ENCODE assay signal across 13 cellular contexts in the genomic region with DNA sequence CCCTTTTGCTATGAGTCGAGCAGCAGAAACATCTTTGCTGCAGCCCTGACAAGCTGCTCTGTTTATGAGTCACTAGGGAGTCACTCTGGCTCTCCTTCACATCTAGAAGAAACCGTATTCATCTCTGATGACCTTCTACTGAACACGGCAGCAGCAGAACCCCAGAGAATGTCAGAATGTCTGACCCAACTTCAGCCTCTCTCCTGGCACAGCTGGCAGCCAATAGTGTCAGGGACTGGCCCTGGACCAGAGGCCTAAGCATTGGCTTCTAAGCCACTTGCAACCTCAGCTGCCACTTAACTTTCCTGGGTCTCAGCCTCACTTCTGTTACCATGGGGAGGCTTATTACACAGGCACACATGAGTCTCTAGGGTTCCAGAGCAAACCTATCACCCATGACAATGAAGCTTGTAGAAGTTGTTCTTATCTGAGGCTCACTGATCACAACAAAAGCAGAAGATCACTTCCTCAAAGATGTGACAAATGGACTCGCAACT.
DNase-seq lines count a peak whose midpoint lies in the region; ATAC-seq, FAIRE-seq and TF ChIP-seq lines count a peak whose summit lies in the region.
"Had no signal": no experiment of that assay in that cellular context is flagged by ENCODE, and none has a peak within 500 bp of the region (broad histone marks: within the 10 kb centered on the region; RNA-seq: fewer than 3 reads in every experiment).

No MANE protein-coding gene starts in this region.

- H3K4me1 ChIP-seq in Karpas-422 (ENCODE audit: low read length) (peaks cover 74% of the 10 kb centered on the region), small intestine (ENCODE audit: control insufficient read depth in 2 of 2, insufficient read depth in 1 of 2, low read depth in 1 of 2, low read length in 1 of 2) (no peaks in the 10 kb centered on the region)

- no peak overlapping the region for H3K27ac Mint-ChIP-seq in activated CD8-positive, alpha-beta memory T cell treated with anti-CD3 and anti-CD28 coated beads, Interleukin-2, amount 10 ng/mL, durations not matched to agents 7 days and 5 days

- no peaks in the 10 kb centered on the region for H3K9me3 ChIP-seq in Karpas-422 (ENCODE audit: low read length)
- no peaks in the 10 kb centered on the region for H3K9me3 ChIP-seq in small intestine (ENCODE audit: control insufficient read depth, low read depth)
- H3K9me3 ChIP-seq: BE2C, esophagus squamous epithelium, vagina had no signal

- H3K27ac ChIP-seq in Karpas-422 (ENCODE audit: low read length) = peak overlapping the region; percentile 96
- no peak overlapping the region for H3K27ac ChIP-seq in small intestine (ENCODE audit: low read depth in 1 of 2, low read length in 1 of 2)
- H3K27ac ChIP-seq: esophagus squamous epithelium, vagina had no signal

- no peaks in the 10 kb centered on the region for H4K20me1 ChIP-seq in Karpas-422 (ENCODE audit: insufficient read depth, low read depth, low read length)

- H3K4me3 ChIP-seq in Karpas-422 (ENCODE audit: low read length) (peak overlapping the region; percentile 18; the same call in 1 of the 2 replicates), cardiac fibroblast (replicated peaks in 1 of 2; ENCODE audit: low read depth in 2 of 2, low read length in 2 of 2) (no peak overlapping the region), small intestine (ENCODE audit: low read depth in 1 of 2, low read length in 2 of 2) (no peak overlapping the region)
- H3K4me3 ChIP-seq: esophagus squamous epithelium, vagina had no signal

- no peaks in the 10 kb centered on the region for H3K27me3 ChIP-seq in Karpas-422 (ENCODE audit: low read length)
- no peaks in the 10 kb centered on the region for H3K27me3 ChIP-seq in small intestine (ENCODE audit: control insufficient read depth in 2 of 2, insufficient read depth in 2 of 2, low read length in 2 of 2)
- H3K27me3 ChIP-seq: BE2C, vagina had no signal

- peak; percentile 66 for ATAC-seq in activated CD8-positive, alpha-beta memory T cell treated with anti-CD3 and anti-CD28 coated beads, Interleukin-2, amount 10 ng/mL, durations not matched to agents 7 days and 5 days
- no peak for ATAC-seq in GM19395 (IDR thresholded peaks at IDR 0.05; ENCODE audit: unreplicated experiment)

- CTCF ChIA-PET in activated CD8-positive, alpha-beta memory T cell treated with anti-CD3 and anti-CD28 coated beads, Interleukin-2, amount 10 ng/mL, durations not matched to agents 7 days and 5 days (lab: Charles Lee) = no interaction called here

- H3K79me2 ChIP-seq in Karpas-422 (ENCODE audit: low read length) = no peaks in the 10 kb centered on the region

- H3K36me3 ChIP-seq in Karpas-422 (ENCODE audit: insufficient read depth, low read length) = no peaks in the 10 kb centered on the region
- no peaks in the 10 kb centered on the region for H3K36me3 ChIP-seq in small intestine (ENCODE audit: control insufficient read depth in 2 of 2, insufficient read depth in 2 of 2, low read length in 2 of 2)
- H3K36me3 ChIP-seq: BE2C, esophagus squamous epithelium, vagina had no signal

- WGBS in small intestine, 3 donors = 65 to 68% (median 68%) methylated on average over 4 of the region's 4 CpGs

- no peak overlapping the region for H3K4me3 Mint-ChIP-seq in activated CD8-positive, alpha-beta memory T cell treated with anti-CD3 and anti-CD28 coated beads, Interleukin-2, amount 10 ng/mL, durations not matched to agents 7 days and 5 days

- TF ChIP-seq CTCF in cardiac fibroblast (IDR thresholded peaks at IDR 0.05; ENCODE audit: low read depth, low read length) = no peak

- no peaks in the 10 kb centered on the region for H3K9me2 ChIP-seq in Karpas-422 (replicated peaks; ENCODE audit: insufficient read depth, low read length)

- H2AFZ ChIP-seq in Karpas-422 (ENCODE audit: low read length) = no peak overlapping the region

- H3K4me1 Mint-ChIP-seq in activated CD8-positive, alpha-beta memory T cell treated with anti-CD3 and anti-CD28 coated beads, Interleukin-2, amount 10 ng/mL, durations not matched to agents 7 days and 5 days = peaks cover 18% of the 10 kb centered on the region

- no peaks in the 10 kb centered on the region for H3K36me3 Mint-ChIP-seq in activated CD8-positive, alpha-beta memory T cell treated with anti-CD3 and anti-CD28 coated beads, Interleukin-2, amount 10 ng/mL, durations not matched to agents 7 days and 5 days

- FAIRE-seq in small intestine (lab: Jason Lieb, UNC) = no peak
- FAIRE-seq: GM18507 had no signal

- peaks cover 26% of the 10 kb centered on the region for H3K27me3 Mint-ChIP-seq in activated CD8-positive, alpha-beta memory T cell treated with anti-CD3 and anti-CD28 coated beads, Interleukin-2, amount 10 ng/mL, durations not matched to agents 7 days and 5 days

- H3K9me3 Mint-ChIP-seq in activated CD8-positive, alpha-beta memory T cell treated with anti-CD3 and anti-CD28 coated beads, Interleukin-2, amount 10 ng/mL, durations not matched to agents 7 days and 5 days (ENCODE audit: low read depth) = no peaks in the 10 kb centered on the region

- peak; percentile 52 for DNase-seq in activated CD8-positive, alpha-beta memory T cell treated with anti-CD3 and anti-CD28 coated beads, Interleukin-2, amount 10 ng/mL, durations not matched to agents 7 days and 5 days
- no peak for DNase-seq in activated CD8-positive, alpha-beta memory T cell treated with anti-CD3 and anti-CD28 coated beads for 24 hours
- DNase-seq in Karpas-422 (peak; percentile 89), cardiac fibroblast (ENCODE audit: low read depth in 2 of 2) (peak; percentile 32 to 67), renal cortical epithelial cell (ENCODE audit: low read depth) (peak; percentile 58), small intestine (no peak)
- no peak for DNase-seq in NK-92 treated with Interleukin-12 subunit alpha and Interleukin-12 subunit beta, amount 100 ng/mL, for 24 hours (lab: John Stamatoyannopoulos, UW)
- DNase-seq: BE2C, esophagus squamous epithelium, NCI-H1417 treated with DMSO at 0.1 percent for 48 hours had no signal

- peak overlapping the region; percentile 57 for H3K9ac ChIP-seq in Karpas-422 (ENCODE audit: low read length)

- H3K4me2 ChIP-seq in Karpas-422 (ENCODE audit: low read depth, low read length, poor library complexity, severe bottlenecking) = peak overlapping the region; percentile 59

Comparison
In these comparisons a context has a peak if more than half of its experiments do, and no peak if none do; other contexts are left out.
1. DNase-seq: peak in activated CD8-positive, alpha-beta memory T cell treated with anti-CD3 and anti-CD28 coated beads, Interleukin-2, amount 10 ng/mL, durations not matched to agents 7 days and 5 days (single experiment), Karpas-422 (single experiment), cardiac fibroblast (2 of 2) and renal cortical epithelial cell (single experiment); none in activated CD8-positive, alpha-beta memory T cell treated with anti-CD3 and anti-CD28 coated beads for 24 hours (single experiment), NK-92 treated with Interleukin-12 subunit alpha and Interleukin-12 subunit beta, amount 100 ng/mL, for 24 hours (single experiment) and small intestine (single experiment).